In genomic region chr18:23495723-23496440, GRCh38 we compare ENCODE assay signal across 12 cellular contexts. TPM values are rescaled to one million over a fixed set of nuclear protein-coding genes. Genes with fewer than 3 reads are reported as not detected.
DNase-seq lines count a peak whose midpoint lies in the region; ATAC-seq and TF ChIP-seq lines count a peak whose summit lies in the region.
"Had no signal": no experiment of that assay in that cellular context is flagged by ENCODE, and none has a peak within 500 bp of the region (broad histone marks: within the 10 kb centered on the region; RNA-seq: fewer than 3 reads in every experiment).

No MANE protein-coding gene starts in this region.

- POLR2A ChIA-PET in RWPE1 (lab: Yijun Ruan, JAX; ENCODE audit: low non-redundant PET) = no interaction called here

- CTCF ChIA-PET in RWPE1 (lab: Yijun Ruan, JAX) = interaction anchor here (0.6 kb wide), 1 partner anchor 14 kb away, joined by 3 read pairs; no protein-coding TSS in a partner anchor

- no peak overlapping the region for H3K27ac ChIP-seq in BLaER1 treated with 17β-estradiol and CSF1 and Interleukin-3, amounts not matched to agents 10 nM and 100 nM
- H3K27ac ChIP-seq in MM.1S (ENCODE audit: low read length) (peak overlapping the region; percentile 31; the same call in 1 of the 2 replicates), RWPE1 (peak overlapping the region; percentile 42)
- H3K27ac ChIP-seq: gastroesophageal sphincter, tibial artery had no signal

- TF ChIP-seq CTCF in MM.1S (IDR thresholded peaks at IDR 0.05; ENCODE audit: low read length) (no peak), RWPE1 (conservative IDR thresholded peaks at IDR 0.05; ENCODE audit: low read depth) (no peak)

- DNase-seq in MM.1S = peak; percentile 49
- DNase-seq in RWPE1 (ENCODE audit: low spot score) = no peak
- peak; percentile 46 for DNase-seq in left cardiac atrium
- no peak for DNase-seq in EL
- DNase-seq in activated CD4-positive, alpha-beta T cell treated with anti-CD3 and anti-CD28 coated beads for 48 hours = no peak
- no peak for DNase-seq in NK-92 treated with Interleukin-12 subunit alpha and Interleukin-12 subunit beta, amount 100 ng/mL, for 24 hours (lab: John Stamatoyannopoulos, UW)
- DNase-seq: endodermal cell, SK-N-SH, tibial artery had no signal

- H2AFZ ChIP-seq in MM.1S (ENCODE audit: low read length) = no peak overlapping the region

- H3K9me2 ChIP-seq in MM.1S (replicated peaks; ENCODE audit: insufficient read depth, low read length) = no peaks in the 10 kb centered on the region
- H3K9me2 ChIP-seq: SK-N-SH had no signal

- H3K4me3 ChIP-seq in BLaER1 treated with 17β-estradiol and CSF1 and Interleukin-3, amounts not matched to agents 10 nM and 100 nM = no peak overlapping the region
- H3K4me3 ChIP-seq in MM.1S (ENCODE audit: low read length) = no peak overlapping the region
- H3K4me3 ChIP-seq: gastroesophageal sphincter, tibial artery had no signal

- no peaks in the 10 kb centered on the region for H3F3A ChIP-seq in MM.1S (ENCODE audit: insufficient read depth, low read length)

- no peaks in the 10 kb centered on the region for H4K20me1 ChIP-seq in BLaER1 treated with 17β-estradiol and CSF1 and Interleukin-3, amounts not matched to agents 10 nM and 100 nM
- H4K20me1 ChIP-seq in MM.1S (ENCODE audit: insufficient read depth, low read length) = no peaks in the 10 kb centered on the region

- H3K79me2 ChIP-seq in MM.1S (ENCODE audit: low read length) = no peaks in the 10 kb centered on the region

- peak overlapping the region in 6 of 11 experiments; percentile 4 to 24 (median 10); a peak in 4 of 22 replicates for H3K4me2 ChIP-seq in BLaER1 treated with 17β-estradiol and CSF1 and Interleukin-3, amounts not matched to agents 10 nM and 100 nM
- peak overlapping the region; percentile 18; the same call in 1 of the 2 replicates for H3K4me2 ChIP-seq in MM.1S (ENCODE audit: low read depth, low read length)
- H3K4me2 ChIP-seq: SK-N-SH had no signal

- intact Hi-C loops in left cardiac atrium (cut with DNase I) = loop anchor here in 1 of 2 donors (5.0 kb wide), 1 partner anchor 39 kb away; no protein-coding TSS in a partner anchor

- ATAC-seq in left cardiac atrium (peak; percentile 83 to 91), HG03025 (IDR thresholded peaks at IDR 0.05; ENCODE audit: low FRiP score, unreplicated experiment) (no peak)
- ATAC-seq: gastroesophageal sphincter had no signal

- no peaks in the 10 kb centered on the region for H3K27me3 ChIP-seq in BLaER1 treated with 17β-estradiol and CSF1 and Interleukin-3, amounts not matched to agents 10 nM and 100 nM
- no peaks in the 10 kb centered on the region for H3K27me3 ChIP-seq in MM.1S (replicated peaks; ENCODE audit: insufficient read depth, low read length)
- H3K27me3 ChIP-seq: gastroesophageal sphincter, tibial artery had no signal

- no peak overlapping the region for H3K9ac ChIP-seq in BLaER1 treated with 17β-estradiol and CSF1 and Interleukin-3, amounts not matched to agents 10 nM and 100 nM
- H3K9ac ChIP-seq in MM.1S (ENCODE audit: low read length) = no peak overlapping the region
- H3K9ac ChIP-seq: SK-N-SH had no signal

- no peaks in the 10 kb centered on the region for H3K36me3 ChIP-seq in BLaER1 treated with 17β-estradiol and CSF1 and Interleukin-3, amounts not matched to agents 10 nM and 100 nM
- H3K36me3 ChIP-seq in MM.1S (replicated peaks; ENCODE audit: insufficient read depth, low read length) = no peaks in the 10 kb centered on the region
- H3K36me3 ChIP-seq: gastroesophageal sphincter, tibial artery had no signal

- H3K9me3 ChIP-seq in BLaER1 treated with 17β-estradiol and CSF1 and Interleukin-3, amounts not matched to agents 10 nM and 100 nM (replicated peaks in 1 of 11) = peaks cover 0 to 17% (median 9%) of the 10 kb centered on the region in 11 experiments; a peak in 16 of 22 replicates
- no peaks in the 10 kb centered on the region for H3K9me3 ChIP-seq in MM.1S (replicated peaks; ENCODE audit: insufficient read depth, low read length)
- H3K9me3 ChIP-seq: gastroesophageal sphincter, tibial artery had no signal

- peaks cover 23 to 45% (median 37%) of the 10 kb centered on the region in 10 experiments for H3K4me1 ChIP-seq in BLaER1 treated with 17β-estradiol and CSF1 and Interleukin-3, amounts not matched to agents 10 nM and 100 nM
- peaks cover 11% of the 10 kb centered on the region; the same call in 1 of the 2 replicates for H3K4me1 ChIP-seq in MM.1S (ENCODE audit: low read length)
- H3K4me1 ChIP-seq: gastroesophageal sphincter had no signal

RNA-seq across cellular contexts. Expression of gene RMC1, which starts 7.4 kb away (rescaled TPM):
- 10 to 100 TPM; 12.8 to 18.6 TPM for total RNA-seq in left cardiac atrium

RNA-seq across cellular contexts. Expression of gene RIOK3, which starts 42.8 kb away (rescaled TPM):
- 10 to 100 TPM; 42.4 to 49.1 TPM for total RNA-seq in left cardiac atrium

Comparison
In these comparisons a context has a peak if more than half of its experiments do, and no peak if none do; other contexts are left out.
1. H3K27ac ChIP-seq: peak in MM.1S (single experiment) and RWPE1 (single experiment); none in BLaER1 treated with 17β-estradiol and CSF1 and Interleukin-3, amounts not matched to agents 10 nM and 100 nM (0 of 11).
2. DNase-seq: peak in MM.1S (single experiment) and left cardiac atrium (single experiment); none in RWPE1 (single experiment), EL (single experiment), activated CD4-positive, alpha-beta T cell treated with anti-CD3 and anti-CD28 coated beads for 48 hours (single experiment) and NK-92 treated with Interleukin-12 subunit alpha and Interleukin-12 subunit beta, amount 100 ng/mL, for 24 hours (single experiment).